9 cellular contexts compared by ENCODE assay signal in the genomic region with DNA sequence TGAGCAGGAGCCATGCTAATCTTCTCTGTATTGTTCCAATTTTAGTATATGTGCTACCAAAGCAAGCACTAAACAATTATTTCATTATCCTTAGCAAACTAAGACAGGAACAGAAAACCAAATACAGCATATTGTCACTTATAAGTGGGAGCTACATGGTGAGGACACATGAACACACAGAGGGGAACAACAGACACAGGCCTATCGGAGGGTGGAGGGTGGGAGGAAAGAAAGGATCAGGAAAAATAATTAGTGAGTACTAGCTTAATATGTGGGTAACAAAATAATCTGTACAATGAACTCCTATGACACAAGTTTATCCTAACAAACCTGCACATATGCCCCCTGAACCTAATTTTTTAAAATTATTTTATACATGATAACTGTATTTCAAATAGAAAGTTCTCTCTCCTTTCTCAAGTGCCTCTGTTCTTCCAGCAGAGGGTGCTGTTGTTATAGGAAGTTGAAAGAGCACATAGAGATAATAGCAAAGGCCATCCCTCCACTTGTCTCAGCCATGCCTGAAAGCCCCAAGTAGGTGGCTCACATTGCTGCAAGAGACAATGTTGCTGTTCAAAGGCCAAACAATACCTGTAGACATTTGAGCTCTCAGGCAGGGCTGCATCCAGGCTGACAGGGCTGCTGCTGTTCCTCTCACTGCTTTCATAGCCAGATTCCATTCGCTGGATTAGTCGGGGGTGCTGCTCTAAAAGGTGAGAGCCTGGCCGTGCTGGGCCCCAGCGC. TPM values are rescaled to one million over a fixed set of nuclear protein-coding genes. Genes with fewer than 3 reads are reported as not detected.
DNase-seq lines count a peak whose midpoint lies in the region; ATAC-seq, FAIRE-seq and TF ChIP-seq lines count a peak whose summit lies in the region.
"Had no signal": no experiment of that assay in that cellular context is flagged by ENCODE, and none has a peak within 500 bp of the region (broad histone marks: within the 10 kb centered on the region; RNA-seq: fewer than 3 reads in every experiment).

No MANE protein-coding gene starts in this region.

- no peak for TF ChIP-seq POLR2A in H1 (IDR thresholded peaks at IDR 0.05; ENCODE audit: control extremely low read depth in 1 of 2, low read depth in 2 of 2, low read length in 2 of 2)

- no peak overlapping the region for H3K4ac ChIP-seq in H1 (replicated peaks; ENCODE audit: insufficient read length, low read depth, low read length)
- H3K4ac ChIP-seq in mesenchymal stem cell (ENCODE audit: low read depth in 1 of 2, low read length in 2 of 2), result no peak overlapping the region

- TF ChIP-seq CTCF in H1 (IDR thresholded peaks at IDR 0.05; ENCODE audit: control extremely low read depth in 1 of 3, insufficient read depth in 1 of 3, low read depth in 1 of 3, low read length in 3 of 3), result peak in 2 of 3 experiments; percentile 74 to 79; a peak in 3 of 4 replicates

- no peaks in the 10 kb centered on the region for H4K20me1 ChIP-seq in H1 (replicated peaks in 1 of 2; ENCODE audit: control insufficient read depth in 1 of 2, insufficient read depth in 2 of 2, low read length in 2 of 2)

- H3K79me2 ChIP-seq in H1 (ENCODE audit: control insufficient read depth in 1 of 2, insufficient read depth in 2 of 2, low read length in 2 of 2), result no peaks in the 10 kb centered on the region

- H3K36me3 ChIP-seq in H1 (ENCODE audit: control insufficient read depth in 2 of 4, insufficient read depth in 4 of 4, low read length in 3 of 4) (peaks cover 2 to 17% (median 10%) of the 10 kb centered on the region in 4 experiments; a peak in 4 of 8 replicates), mesenchymal stem cell (ENCODE audit: control insufficient read depth in 1 of 2, insufficient read depth in 2 of 2, low read depth in 1 of 2, low read length in 2 of 2) (peaks cover 12 to 15% of the 10 kb centered on the region in 2 experiments)

- no peak for TF ChIP-seq EP300 in H1 (IDR thresholded peaks at IDR 0.05; ENCODE audit: borderline replicate concordance in 1 of 2, low read depth in 2 of 2, low read length in 2 of 2)

- H2BK15ac ChIP-seq in H1 (ENCODE audit: low read length) (no peak overlapping the region), mesenchymal stem cell (ENCODE audit: low read depth, poor library complexity, severe bottlenecking) (no peak overlapping the region)

- H3K4me3 Mint-ChIP-seq in activated CD4-positive, alpha-beta memory T cell treated with anti-CD3 and anti-CD28 coated beads, Interleukin-2, amount 10 ng/mL, durations not matched to agents 7 days and 5 days, result no peak overlapping the region
- no peak overlapping the region for H3K4me3 Mint-ChIP-seq in stimulated activated effector memory CD8-positive, alpha-beta T cell treated with anti-CD3 and anti-CD28 coated beads, Interleukin-12 subunit alpha, Interleukin-12 subunit beta, amount 100 ng/mL, for 72 hours
- H3K4me3 Mint-ChIP-seq: activated naive CD8-positive, alpha-beta T cell had no signal

- H3K27me3 ChIP-seq in H1 (replicated peaks in 1 of 4; ENCODE audit: control insufficient read depth in 3 of 4, extremely low read depth in 1 of 4, insufficient read depth in 3 of 4, low read length in 3 of 4), result no peaks in the 10 kb centered on the region
- H3K27me3 ChIP-seq in mesenchymal stem cell (ENCODE audit: control insufficient read depth in 1 of 2, insufficient read depth in 1 of 2, low read length in 2 of 2), result no peaks in the 10 kb centered on the region

- H3K27ac ChIP-seq in H1 (ENCODE audit: low read depth, low read length), result no peak overlapping the region
- no peak overlapping the region for H3K27ac ChIP-seq in mesenchymal stem cell (ENCODE audit: low read length, poor library complexity, severe bottlenecking)

- peak; percentile 73 for FAIRE-seq in H1 (lab: Jason Lieb, UNC)

- H2AK5ac ChIP-seq in H1 (ENCODE audit: low read depth, low read length) (no peak overlapping the region), mesenchymal stem cell (ENCODE audit: low read length, severe bottlenecking) (no peak overlapping the region)

- TF ChIP-seq RAD21 in H1 (IDR thresholded peaks at IDR 0.05 in 1 of 2, conservative IDR thresholded peaks at IDR 0.05 in 1 of 2; ENCODE audit: low read depth in 2 of 2, low read length in 2 of 2), result peak; percentile 92 to 94

- DNase-seq in DMS79 (lab: John Stamatoyannopoulos, UW), result peak; percentile 34
- DNase-seq in HPDE6-E6E7 (ENCODE audit: extremely low spot score), result peak; percentile 39
- DNase-seq in NCI-H82 treated with DMSO at 0.1 percent for 48 hours (lab: John Stamatoyannopoulos, UW; ENCODE audit: unreplicated experiment), result peak; percentile 43
- peak; percentile 49 for DNase-seq in activated CD4-positive, alpha-beta memory T cell treated with anti-CD3 and anti-CD28 coated beads, Interleukin-2, amount 10 ng/mL, durations not matched to agents 7 days and 5 days
- peak; percentile 19 to 53 for DNase-seq in H1 (ENCODE audit: low read depth in 1 of 2, low spot score in 2 of 2)
- DNase-seq in mesenchymal stem cell, result peak; percentile 82
- peak; percentile 24 to 59 for DNase-seq in stimulated activated effector memory CD8-positive, alpha-beta T cell treated with anti-CD3 and anti-CD28 coated beads, Interleukin-12 subunit alpha, Interleukin-12 subunit beta, amount 100 ng/mL, for 72 hours (ENCODE audit: low spot score in 2 of 2)

- no peak overlapping the region for H2BK20ac ChIP-seq in H1 (ENCODE audit: low read length)

- WGBS in H1 (ENCODE audit: extremely low coverage in 1 of 2, insufficient coverage in 1 of 2, insufficient read length in 1 of 2, insufficient replicate concordance in 2 of 2, low coverage in 1 of 2, low lambda C conversion rate in 2 of 2, missing lambda C conversion rate in 1 of 2), 2 experiments, result 94% methylated on average over 5 of the region's 5 CpGs; no CpG with 5 or more reads in 1 of the 2 experiments
- over 99% methylated on average over 5 of the region's 5 CpGs for whole genome bisulfite sequencing in mesenchymal stem cell

- no peak overlapping the region for H2BK120ac ChIP-seq in H1 (replicated peaks; ENCODE audit: low read depth, low read length)
- H2BK120ac ChIP-seq in mesenchymal stem cell (ENCODE audit: low read depth, low read length), result no peak overlapping the region

- H2BK5ac ChIP-seq in H1 (ENCODE audit: low read depth, low read length) (no peak overlapping the region), mesenchymal stem cell (ENCODE audit: low read depth, low read length, poor library complexity, severe bottlenecking) (no peak overlapping the region)

- H3K18ac ChIP-seq in H1 (ENCODE audit: extremely low read depth, low read length), result no peak overlapping the region
- H3K18ac ChIP-seq in mesenchymal stem cell (ENCODE audit: low read depth in 1 of 2, low read length in 2 of 2), result no peak overlapping the region

- no peaks in the 10 kb centered on the region for H3K27me3 Mint-ChIP-seq in activated CD4-positive, alpha-beta memory T cell treated with anti-CD3 and anti-CD28 coated beads, Interleukin-2, amount 10 ng/mL, durations not matched to agents 7 days and 5 days
- H3K27me3 Mint-ChIP-seq: activated naive CD8-positive, alpha-beta T cell had no signal

- H3K79me1 ChIP-seq in H1 (ENCODE audit: low read depth, low read length), result no peaks in the 10 kb centered on the region
- peaks cover 1% of the 10 kb centered on the region for H3K79me1 ChIP-seq in mesenchymal stem cell (replicated peaks; ENCODE audit: low read length, poor library complexity, severe bottlenecking)

- no peak overlapping the region for H4K8ac ChIP-seq in H1 (ENCODE audit: extremely low read depth, insufficient read depth, low read length)
- H4K8ac ChIP-seq in mesenchymal stem cell (ENCODE audit: low read length), result peak overlapping the region; percentile 77

- no peak overlapping the region for H3K23ac ChIP-seq in H1 (ENCODE audit: insufficient read length)
- no peak overlapping the region for H3K23ac ChIP-seq in mesenchymal stem cell (ENCODE audit: low read length in 2 of 2)

- no peak overlapping the region for H2AFZ ChIP-seq in H1 (ENCODE audit: low read length)
- no peak overlapping the region for H2AFZ ChIP-seq in mesenchymal stem cell (ENCODE audit: low read depth, low read length)

- ATAC-seq in stimulated activated effector memory CD8-positive, alpha-beta T cell treated with anti-CD3 and anti-CD28 coated beads, Interleukin-12 subunit alpha, Interleukin-12 subunit beta, amount 100 ng/mL, for 72 hours, result peak; percentile 86
- ATAC-seq in HG03025 (IDR thresholded peaks at IDR 0.05; ENCODE audit: low FRiP score, unreplicated experiment), result no peak

- H3K4me1 Mint-ChIP-seq in activated CD4-positive, alpha-beta memory T cell treated with anti-CD3 and anti-CD28 coated beads, Interleukin-2, amount 10 ng/mL, durations not matched to agents 7 days and 5 days, result no peaks in the 10 kb centered on the region
- no peaks in the 10 kb centered on the region for H3K4me1 Mint-ChIP-seq in stimulated activated effector memory CD8-positive, alpha-beta T cell treated with anti-CD3 and anti-CD28 coated beads, Interleukin-12 subunit alpha, Interleukin-12 subunit beta, amount 100 ng/mL, for 72 hours

- no peak overlapping the region for H3K27ac Mint-ChIP-seq in activated CD4-positive, alpha-beta memory T cell treated with anti-CD3 and anti-CD28 coated beads, Interleukin-2, amount 10 ng/mL, durations not matched to agents 7 days and 5 days
- H3K27ac Mint-ChIP-seq in stimulated activated effector memory CD8-positive, alpha-beta T cell treated with anti-CD3 and anti-CD28 coated beads, Interleukin-12 subunit alpha, Interleukin-12 subunit beta, amount 100 ng/mL, for 72 hours, result no peak overlapping the region
- H3K27ac Mint-ChIP-seq: activated naive CD8-positive, alpha-beta T cell had no signal

- H3K36me3 Mint-ChIP-seq in activated CD4-positive, alpha-beta memory T cell treated with anti-CD3 and anti-CD28 coated beads, Interleukin-2, amount 10 ng/mL, durations not matched to agents 7 days and 5 days (ENCODE audit: low read depth), result no peaks in the 10 kb centered on the region
- H3K36me3 Mint-ChIP-seq in stimulated activated effector memory CD8-positive, alpha-beta T cell treated with anti-CD3 and anti-CD28 coated beads, Interleukin-12 subunit alpha, Interleukin-12 subunit beta, amount 100 ng/mL, for 72 hours, result peaks cover 4% of the 10 kb centered on the region

- H4K5ac ChIP-seq in H1 (ENCODE audit: insufficient read length, low read depth, low read length), result no peak overlapping the region

- H3K4me1 ChIP-seq in H1 (replicated peaks in 1 of 4; ENCODE audit: control insufficient read depth in 3 of 4, insufficient read depth in 4 of 4, low read length in 3 of 4) (no peaks in the 10 kb centered on the region), mesenchymal stem cell (ENCODE audit: control insufficient read depth, insufficient read depth, low read depth, low read length) (no peaks in the 10 kb centered on the region)

- H3K14ac ChIP-seq in H1 (ENCODE audit: insufficient read length) (no peak overlapping the region), mesenchymal stem cell (ENCODE audit: low read length in 2 of 2) (no peak overlapping the region)

- H3K9me3 Mint-ChIP-seq in activated CD4-positive, alpha-beta memory T cell treated with anti-CD3 and anti-CD28 coated beads, Interleukin-2, amount 10 ng/mL, durations not matched to agents 7 days and 5 days, result no peaks in the 10 kb centered on the region
- H3K9me3 Mint-ChIP-seq in stimulated activated effector memory CD8-positive, alpha-beta T cell treated with anti-CD3 and anti-CD28 coated beads, Interleukin-12 subunit alpha, Interleukin-12 subunit beta, amount 100 ng/mL, for 72 hours, result no peaks in the 10 kb centered on the region

- H3K23me2 ChIP-seq in H1 (ENCODE audit: low read depth, low read length), result no peaks in the 10 kb centered on the region

- H3K9ac ChIP-seq in H1 (replicated peaks in 1 of 4; ENCODE audit: extremely low read depth in 1 of 4, low read depth in 3 of 4, low read length in 3 of 4), result no peak overlapping the region
- H3K9ac ChIP-seq in mesenchymal stem cell (ENCODE audit: low read length), result no peak overlapping the region

- CTCF ChIA-PET in activated CD4-positive, alpha-beta memory T cell treated with anti-CD3 and anti-CD28 coated beads, Interleukin-2, amount 10 ng/mL, durations not matched to agents 7 days and 5 days (lab: Charles Lee), result interaction anchor here (0.5 to 5.2 kb wide), 25 partner anchors 9 to 277 kb away, joined by 3 to 122 read pairs (median 4); partner anchors contain the start of genes MRPS16, MYOZ1 and USP54
- CTCF ChIA-PET in H1 (lab: Charles Lee; ENCODE audit: partially characterized antibody), result interaction anchor here (0.6 to 13.1 kb wide), 37 partner anchors 9 to 246 kb away, joined by 3 to 271 read pairs (median 4); partner anchors contain the start of genes MYOZ1 and SEC24C

- H3K4me3 ChIP-seq in H1 (ENCODE audit: extremely low read depth in 1 of 4, insufficient read depth in 2 of 4, low read depth in 3 of 4, low read length in 4 of 4) (no peak overlapping the region), mesenchymal stem cell (ENCODE audit: insufficient read depth in 1 of 2, low read depth in 1 of 2, low read length in 2 of 2) (no peak overlapping the region)

- H3K4me2 ChIP-seq in H1 (ENCODE audit: insufficient read depth in 1 of 2, low read depth in 2 of 2, low read length in 2 of 2), result no peak overlapping the region
- no peak overlapping the region for H3K4me2 ChIP-seq in mesenchymal stem cell (ENCODE audit: low read length, poor library complexity, severe bottlenecking)

- POLR2A ChIA-PET in activated CD4-positive, alpha-beta memory T cell treated with anti-CD3 and anti-CD28 coated beads, Interleukin-2, amount 10 ng/mL, durations not matched to agents 7 days and 5 days (lab: Charles Lee), result interaction anchor here (0.8 to 1.3 kb wide), 3 partner anchors 34 to 116 kb away, joined by 3 to 4 read pairs (median 3); partner anchors contain the start of gene PPP3CB
- POLR2A ChIA-PET in H1 (lab: Charles Lee; ENCODE audit: partially characterized antibody), result interaction anchor here (0.6 to 1.6 kb wide), 6 partner anchors 9 to 118 kb away, joined by 3 to 8 read pairs (median 4); no protein-coding TSS in a partner anchor

- no peak overlapping the region for H2BK12ac ChIP-seq in H1 (ENCODE audit: low read depth, low read length)
- H2BK12ac ChIP-seq in mesenchymal stem cell (ENCODE audit: low read length in 2 of 2), result no peak overlapping the region

- no peaks in the 10 kb centered on the region for H3K9me3 ChIP-seq in H1 (ENCODE audit: insufficient read depth in 2 of 2, low read depth in 1 of 2, low read length in 1 of 2)
- no peaks in the 10 kb centered on the region for H3K9me3 ChIP-seq in mesenchymal stem cell (ENCODE audit: control insufficient read depth, low read length)

- H3K56ac ChIP-seq in H1 (replicated peaks; ENCODE audit: insufficient read length, low read depth, low read length), result no peak overlapping the region

- H4K91ac ChIP-seq in H1 (replicated peaks; ENCODE audit: insufficient read length, low read length) (no peak overlapping the region), mesenchymal stem cell (ENCODE audit: low read length) (peak overlapping the region; percentile 68)

RNA-seq across cellular contexts. Expression of gene PPP3CB, which starts 33.4 kb away (rescaled TPM):
- total RNA-seq in activated CD4-positive, alpha-beta memory T cell treated with anti-CD3 and anti-CD28 coated beads, Interleukin-2, amount 10 ng/mL, durations not matched to agents 7 days and 5 days, result 10 to 100 TPM; 53.4 to 55.4 TPM
- total RNA-seq in H1 (2021; fragmentation: NEBNext Ultra II Directional; extraction: Animal tissue kit (Norgen Biotek cat#: 25700)), result 32.3 and 36.3 TPM in 2 replicates
- 8.2 and 10.5 TPM in 2 replicates for polyA plus RNA-seq in H1 (2011; rRNA removed)
- 16.0 TPM for polyA plus RNA-seq in H1 (2011; cell fraction: cytosol; rRNA removed)
- polyA plus RNA-seq in H1 (2011; cell fraction: nucleus; rRNA removed), result 5.3 TPM
- 24.3 to 38.3 TPM (median 26.4 TPM) in 4 replicates for polyA plus RNA-seq in H1 (2012, experiment 1 of 2)
- polyA plus RNA-seq in H1 (2012, experiment 2 of 2), result 9.8 TPM
- 21.7 TPM for polyA plus RNA-seq in H1 (2013, experiment 1 of 2)
- 21.6 TPM for polyA plus RNA-seq in H1 (2013, experiment 2 of 2)
- 15.8 and 24.4 TPM in 2 replicates for polyA minus RNA-seq in H1 (2011; rRNA and poly(A)+ RNA removed)
- 15.9 TPM for polyA minus RNA-seq in H1 (2011; cell fraction: cytosol; rRNA and poly(A)+ RNA removed)
- 15.4 TPM for polyA minus RNA-seq in H1 (2011; cell fraction: nucleus; rRNA and poly(A)+ RNA removed)
- 32.2 TPM for polyA plus RNA-seq in mesenchymal stem cell (2013, experiment 1 of 2)
- polyA plus RNA-seq in mesenchymal stem cell (2013, experiment 2 of 2), result 32.6 TPM
